In the genomic region with DNA sequence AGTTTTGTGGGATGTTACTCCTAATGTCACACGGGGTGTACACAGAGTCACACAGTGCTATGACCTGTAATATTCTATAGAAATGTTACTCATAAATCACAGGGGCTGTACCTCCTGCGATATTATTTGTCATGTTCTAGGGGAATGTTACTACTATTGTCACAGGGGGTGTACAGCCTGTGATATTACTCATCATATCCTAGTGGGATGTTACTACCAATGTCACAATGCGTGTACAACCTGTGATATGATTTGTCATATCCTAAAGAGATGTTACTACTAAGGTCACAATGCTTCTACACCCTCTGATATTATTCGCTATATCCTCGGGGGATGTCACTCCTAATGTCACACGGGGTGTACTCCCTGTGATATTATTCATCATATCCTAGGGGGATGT, we compare ENCODE assay signal across 11 cellular contexts.
"Had no signal": no experiment of that assay in that cellular context is flagged by ENCODE, and none has a peak within 500 bp of the region (broad histone marks: within the 10 kb centered on the region; RNA-seq: fewer than 3 reads in every experiment).

No MANE protein-coding gene starts in this region.

- H3K36me3 ChIP-seq: HAP-1 had no signal

- H3K4me3 Mint-ChIP-seq: GM23338, H9, HFFc6 had no signal

- ATAC-seq: GM23338, HCT116 had no signal

- H3K4me2 ChIP-seq: GM23338 had no signal

- H3K9me3 ChIP-seq: HAP-1 had no signal

- FAIRE-seq: H1, H54 had no signal

- H3K27ac ChIP-seq: GM23248 had no signal

- DNase-seq: GM23248, GOT3, H7, H9, HCEC 1CT, HFFc6 had no signal

- H3K27ac Mint-ChIP-seq: GM23338, H9, HFFc6 had no signal

- H3K9me3 Mint-ChIP-seq: GM23338, H9, HFFc6 had no signal

- H3K4me1 Mint-ChIP-seq: GM23338 had no signal

- H3K4me1 ChIP-seq: HAP-1 had no signal

- H2AFZ ChIP-seq: GM23248, GM23338 had no signal

- H3K9ac ChIP-seq: GM23248 had no signal

- H3K4me3 ChIP-seq: GM23248, GM23338, HAP-1 had no signal
